15 cellular contexts compared by ENCODE assay signal in the genomic region with DNA sequence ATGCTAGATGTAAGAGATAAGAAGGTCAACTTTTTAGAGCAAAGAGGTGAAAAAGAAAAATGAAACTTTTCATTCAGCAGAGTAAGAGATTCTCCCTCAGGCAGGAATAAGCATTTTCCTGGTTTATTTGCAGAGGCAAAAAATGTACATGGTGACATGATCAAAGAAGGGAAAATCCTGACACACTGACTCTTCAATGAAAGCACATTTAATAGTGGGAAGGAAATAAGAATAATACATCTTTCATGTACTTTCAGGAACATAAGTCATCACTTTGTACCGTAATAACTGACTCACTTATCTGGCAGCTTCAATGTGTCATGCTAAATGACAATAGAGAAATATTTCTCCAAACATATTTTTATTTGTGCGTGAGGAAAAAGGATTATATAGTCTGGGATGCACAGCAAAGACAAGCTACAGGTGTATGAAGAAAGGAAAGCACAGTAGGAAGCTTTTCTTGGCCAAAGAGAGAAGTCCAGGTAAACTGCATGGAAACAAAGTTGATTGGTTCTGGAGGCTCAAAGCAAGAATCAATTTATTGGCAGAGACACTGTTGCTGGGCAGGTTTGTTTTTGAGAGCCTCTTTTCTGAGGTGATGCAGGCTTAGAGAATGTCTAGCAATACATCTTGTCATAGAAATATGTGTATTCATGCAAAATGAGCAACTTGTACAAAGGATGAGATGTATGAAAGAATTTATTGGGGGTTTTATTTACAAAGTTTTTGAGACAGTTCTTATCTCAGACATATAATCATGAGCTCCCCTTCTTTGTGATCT.
DNase-seq lines count a peak whose midpoint lies in the region; ATAC-seq and TF ChIP-seq lines count a peak whose summit lies in the region.
"Had no signal": no experiment of that assay in that cellular context is flagged by ENCODE, and none has a peak within 500 bp of the region (broad histone marks: within the 10 kb centered on the region; RNA-seq: fewer than 3 reads in every experiment).

No MANE protein-coding gene starts in this region.

- no peaks in the 10 kb centered on the region; the same call in 1 of the 2 replicates for H3K9me1 ChIP-seq in IMR-90 (ENCODE audit: insufficient read depth, low read length)

- peaks cover 4% of the 10 kb centered on the region for H3K4me1 ChIP-seq in IMR-90 (ENCODE audit: control insufficient read depth, insufficient read depth, low read length)

- DNase-seq in COLO829 (ENCODE audit: low spot score) (peak; percentile 62), IMR-90 (peak; percentile 59), amniotic stem cell (lab: John Stamatoyannopoulos, UW) (peak; percentile 30), foreskin melanocyte (peak; percentile 52), cerebellar cortex (ENCODE audit: low spot score) (no peak), NCI-H526 (lab: John Stamatoyannopoulos, UW) (no peak), DMS153 treated with DMSO at 0.1 percent for 48 hours (lab: John Stamatoyannopoulos, UW; ENCODE audit: unreplicated experiment) (no peak)
- no peak for DNase-seq in CD4-positive, alpha-beta T cell
- DNase-seq: activated CD4-positive, alpha-beta T cell treated with anti-CD3 and anti-CD28 coated beads for 48 hours; activated naive CD8-positive, alpha-beta T cell treated with anti-CD3 and anti-CD28 coated beads, Interleukin-2, amount 50 U/mL, for 24 hours; activated T-cell treated with anti-CD3 and anti-CD28 coated beads, Interleukin-2, amount 50 U/mL, for 1 hour; dorsolateral prefrontal cortex; mesenchymal stem cell; NCI-H1417 treated with DMSO at 0.1 percent for 48 hours had no signal

- H3K79me1 ChIP-seq in IMR-90 (ENCODE audit: low read depth in 1 of 2, low read length in 2 of 2), result no peaks in the 10 kb centered on the region

- intact Hi-C loops in IMR-90 (cut with micrococcal nuclease), result no loop called here
- intact Hi-C loops in CD4-positive, alpha-beta T cell (cut with DNase I, micrococcal nuclease), result no loop called here

- no peaks in the 10 kb centered on the region for H3K4me1 Mint-ChIP-seq in CD4-positive, alpha-beta T cell (ENCODE audit: low read depth)
- H3K4me1 Mint-ChIP-seq: activated naive CD8-positive, alpha-beta T cell treated with anti-CD3 and anti-CD28 coated beads, Interleukin-2, amount 50 U/mL, for 24 hours had no signal

- CTCF ChIA-PET in IMR-90 (lab: Yijun Ruan, JAX), result interaction anchor here (0.9 to 1.1 kb wide), 2 partner anchors 16 to 18 kb away, joined by 3 read pairs; no protein-coding TSS in a partner anchor
- CTCF ChIA-PET in CD4-positive, alpha-beta T cell (lab: Charles Lee), result no interaction called here

- no peak overlapping the region for H2BK15ac ChIP-seq in IMR-90 (ENCODE audit: low read depth, low read length)

- H2AFZ ChIP-seq in IMR-90 (replicated peaks; ENCODE audit: low read length, poor library complexity), result no peak overlapping the region

- H3K4me2 ChIP-seq in IMR-90 (ENCODE audit: low read depth, low read length), result no peak overlapping the region

- H3K14ac ChIP-seq in IMR-90 (replicated peaks; ENCODE audit: low read depth, low read length), result no peak overlapping the region

- H3K4me3 ChIP-seq in IMR-90 (ENCODE audit: insufficient read depth, low read depth, low read length), result no peak overlapping the region
- H3K4me3 ChIP-seq: dorsolateral prefrontal cortex had no signal

- no TSS peak for BruUV-seq in IMR-90 (replicated peaks; lab: Mats Ljungman, UMichigan)

- H3K18ac ChIP-seq in IMR-90 (ENCODE audit: low read depth, low read length), result no peak overlapping the region

- H2BK20ac ChIP-seq in IMR-90 (ENCODE audit: low read depth, low read length), result no peak overlapping the region

- no peak overlapping the region for H2AK9ac ChIP-seq in IMR-90 (replicated peaks; ENCODE audit: low read depth, low read length, poor library complexity)

- no peak overlapping the region for H4K91ac ChIP-seq in IMR-90 (ENCODE audit: insufficient read depth, low read depth, low read length)

- H3K36me3 Mint-ChIP-seq in CD4-positive, alpha-beta T cell (ENCODE audit: low read depth), result no peaks in the 10 kb centered on the region

- no peak for TF ChIP-seq POLR2A in IMR-90 (IDR thresholded peaks at IDR 0.05; ENCODE audit: low read depth, low read length)

- no peak overlapping the region for H2BK120ac ChIP-seq in IMR-90 (ENCODE audit: low read depth, low read length)

- no peak overlapping the region for H2BK5ac ChIP-seq in IMR-90 (ENCODE audit: low read depth, low read length, poor library complexity, severe bottlenecking)

- in situ Hi-C loops in IMR-90 (cut with MboI; ENCODE audit: low sequenced_read_pairs), result no loop called here

- H3K36me3 ChIP-seq in IMR-90 (ENCODE audit: control insufficient read depth, insufficient read depth, low read length), result no peaks in the 10 kb centered on the region

- H3K9me3 Mint-ChIP-seq in CD4-positive, alpha-beta T cell, result no peaks in the 10 kb centered on the region
- H3K9me3 Mint-ChIP-seq: T-helper 2 cell treated with Interferon-gamma antibody and Interleukin-4, amounts not matched to agents 5 μg/mL and 100 μg/mL, for 36 hours had no signal

- no peak overlapping the region for H4K5ac ChIP-seq in IMR-90 (ENCODE audit: low read depth, low read length)

- WGBS in IMR-90 (ENCODE audit: extremely low coverage in 2 of 2, insufficient read length in 1 of 2), 2 experiments, result no CpG with 5 or more reads among the region's 2 CpGs

- no peaks in the 10 kb centered on the region for H4K20me1 ChIP-seq in IMR-90 (ENCODE audit: insufficient read depth, low read length)

- ATAC-seq in IMR-90 (ENCODE audit: low read depth), result no peak
- ATAC-seq in CD4-positive, alpha-beta T cell (ENCODE audit: poor library complexity), result no peak
- ATAC-seq: activated naive CD8-positive, alpha-beta T cell treated with anti-CD3 and anti-CD28 coated beads, Interleukin-2, amount 50 U/mL, for 24 hours had no signal

- no peak overlapping the region for H3K27ac ChIP-seq in IMR-90 (ENCODE audit: insufficient read depth, low read length)
- no peak overlapping the region for H3K27ac ChIP-seq in CD4-positive, alpha-beta T cell (ENCODE audit: low read depth, low read length)
- H3K27ac ChIP-seq: dorsolateral prefrontal cortex had no signal

- no peak overlapping the region for H3K4ac ChIP-seq in IMR-90 (ENCODE audit: low read depth, low read length)

- no peak overlapping the region for H3K56ac ChIP-seq in IMR-90 (ENCODE audit: extremely low read depth, insufficient read depth, low read length)

- H3K27ac Mint-ChIP-seq in CD4-positive, alpha-beta T cell, result no peak overlapping the region
- H3K27ac Mint-ChIP-seq: activated naive CD8-positive, alpha-beta T cell treated with anti-CD3 and anti-CD28 coated beads, Interleukin-2, amount 50 U/mL, for 24 hours; T-helper 2 cell treated with Interferon-gamma antibody and Interleukin-4, amounts not matched to agents 5 μg/mL and 100 μg/mL, for 36 hours had no signal

- no peak for TF ChIP-seq RAD21 in IMR-90 (IDR thresholded peaks at IDR 0.05; ENCODE audit: low read length)

- no peaks in the 10 kb centered on the region for H3K27me3 ChIP-seq in IMR-90 (ENCODE audit: control insufficient read depth, insufficient read depth, low read length)
- no peaks in the 10 kb centered on the region for H3K27me3 ChIP-seq in CD4-positive, alpha-beta T cell (ENCODE audit: control insufficient read depth, insufficient read depth, low read length)

- H3K23ac ChIP-seq in IMR-90 (ENCODE audit: low read depth, low read length), result no peak overlapping the region

- H3K4me3 Mint-ChIP-seq in CD4-positive, alpha-beta T cell, result no peak overlapping the region
- H3K4me3 Mint-ChIP-seq: activated naive CD8-positive, alpha-beta T cell treated with anti-CD3 and anti-CD28 coated beads, Interleukin-2, amount 50 U/mL, for 24 hours; T-helper 2 cell treated with Interferon-gamma antibody and Interleukin-4, amounts not matched to agents 5 μg/mL and 100 μg/mL, for 36 hours had no signal

- TF ChIP-seq CTCF in IMR-90 (conservative IDR thresholded peaks at IDR 0.05; ENCODE audit: low read depth, low read length), result no peak
- TF ChIP-seq CTCF in CD4-positive, alpha-beta T cell (IDR thresholded peaks at IDR 0.05), result no peak

- no peak overlapping the region for H3K9ac ChIP-seq in IMR-90 (ENCODE audit: low read depth, low read length)

- no peaks in the 10 kb centered on the region for H3K9me3 ChIP-seq in IMR-90 (ENCODE audit: control insufficient read depth, insufficient read depth, low read length)
- no peaks in the 10 kb centered on the region for H3K9me3 ChIP-seq in CD4-positive, alpha-beta T cell (ENCODE audit: control insufficient read depth, low read length)

- H2AK5ac ChIP-seq in IMR-90 (ENCODE audit: low read depth, low read length), result no peak overlapping the region

- H3K27me3 Mint-ChIP-seq in CD4-positive, alpha-beta T cell, result no peaks in the 10 kb centered on the region
- H3K27me3 Mint-ChIP-seq: activated naive CD8-positive, alpha-beta T cell treated with anti-CD3 and anti-CD28 coated beads, Interleukin-2, amount 50 U/mL, for 24 hours had no signal

- no peak overlapping the region for H4K8ac ChIP-seq in IMR-90 (ENCODE audit: low read depth in 2 of 2, low read length in 2 of 2)

- POLR2A ChIA-PET in IMR-90 (lab: Charles Lee; ENCODE audit: unreplicated experiment), result no interaction called here
- POLR2A ChIA-PET in CD4-positive, alpha-beta T cell (lab: Charles Lee), result no interaction called here

- dilution Hi-C loops in IMR-90 (cut with HindIII; ENCODE audit: low sequenced_read_pairs, unreplicated experiment), result no loop called here

TF ChIP-seq in IMR-90, 13 proteins besides CTCF, POLR2A, EP300 and RAD21:
- TF ChIP-seq FOS (IDR thresholded peaks at IDR 0.05; ENCODE audit: low read depth, low read length) (no peak), SMC3 (IDR thresholded peaks at IDR 0.05; ENCODE audit: low read depth, low read length) (no peak), CEBPB (IDR thresholded peaks at IDR 0.05; ENCODE audit: low read depth, low read length) (no peak), RCOR1 (IDR thresholded peaks at IDR 0.05; ENCODE audit: insufficient replicate concordance, low read length) (no peak)

Comparison
In these comparisons a context has a peak if more than half of its experiments do, and no peak if none do; other contexts are left out.
1. DNase-seq: peak in COLO829 (single experiment), IMR-90 (single experiment), amniotic stem cell (single experiment) and foreskin melanocyte (single experiment); none in cerebellar cortex (single experiment), NCI-H526 (0 of 2), CD4-positive, alpha-beta T cell (0 of 10) and DMS153 treated with DMSO at 0.1 percent for 48 hours (single experiment).